In the genomic region with DNA sequence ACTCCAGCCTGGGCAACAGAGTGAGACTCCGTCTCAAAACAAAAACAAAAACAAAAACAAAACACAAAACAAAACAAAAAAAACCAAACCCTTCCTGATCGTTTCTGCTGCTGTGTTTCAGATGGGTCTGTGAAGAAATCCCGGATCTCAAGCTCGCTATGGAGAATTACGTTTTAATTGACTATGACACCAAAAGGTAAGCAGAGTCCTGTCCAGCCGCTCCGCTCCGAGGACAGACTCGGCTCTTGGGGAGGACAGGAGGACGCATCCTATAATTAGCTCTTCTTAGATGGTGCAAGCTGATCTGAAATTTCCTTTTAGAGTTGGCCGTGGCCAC, we compare ENCODE assay signal across 11 cellular contexts. TPM values are rescaled to one million over a fixed set of nuclear protein-coding genes. Genes with fewer than 3 reads are reported as not detected.
A peak's percentile ranks its signal among the peaks of the same experiment; 100 is the strongest.
DNase-seq lines count a peak whose midpoint lies in the region; ATAC-seq and TF ChIP-seq lines count a peak whose summit lies in the region.
"Had no signal": no experiment of that assay in that cellular context is flagged by ENCODE, and none has a peak within 500 bp of the region (broad histone marks: within the 10 kb centered on the region; RNA-seq: fewer than 3 reads in every experiment).

No MANE protein-coding gene starts in this region.

- dilution Hi-C loops in mammary epithelial cell (cut with HindIII; ENCODE audit: low sequenced_read_pairs): loop anchor here (5.0 kb wide), 2 partner anchors 52 to 248 kb away; a partner anchor contains a TSS

- peaks cover 5% of the 10 kb centered on the region for H3K36me3 Mint-ChIP-seq in type B pancreatic cell

- H3K4me2 ChIP-seq in mammary epithelial cell (ENCODE audit: insufficient read depth, low read depth, low read length): no peak overlapping the region

- peaks cover 80% of the 10 kb centered on the region for H3K79me2 ChIP-seq in mammary epithelial cell (ENCODE audit: insufficient read depth, low read length)

- CTCF ChIA-PET in mammary epithelial cell (lab: Charles Lee; ENCODE audit: low non-redundant PET): no interaction called here

- no peak for ATAC-seq in gastroesophageal sphincter

- intact Hi-C loops in breast epithelium (cut with DNase I; ENCODE audit: low total_unique reads) (no loop called here), mammary epithelial cell (cut with micrococcal nuclease) (no loop called here), prostate gland (cut with DNase I) (loop anchor here (2.0 to 5.0 kb wide), 3 partner anchors 17 to 52 kb away; a partner anchor contains a TSS)

- in situ Hi-C loops in mammary epithelial cell (cut with MboI; ENCODE audit: low sequenced_read_pairs in 2 of 2): no loop called here

- no peak for DNase-seq in breast epithelium (ENCODE audit: low spot score in 2 of 2)
- no peak for DNase-seq in mammary epithelial cell
- no peak for DNase-seq in prostate gland (ENCODE audit: low spot score)
- no peak for DNase-seq in type B pancreatic cell (ENCODE audit: extremely low spot score, unreplicated experiment)
- no peak for DNase-seq in activated gamma-delta T cell (lab: John Stamatoyannopoulos, UW)
- no peak for DNase-seq in stimulated activated CD4-positive, alpha-beta T cell treated with anti-CD3 and anti-CD28 coated beads, Interleukin-4, amount 100 ng/mL, for 4 hours
- DNase-seq in NCI-H774 (lab: John Stamatoyannopoulos, UW): no peak
- DNase-seq: CD8-positive, alpha-beta memory T cell; hippocampal formation had no signal

- TF ChIP-seq CTCF in breast epithelium (IDR thresholded peaks at IDR 0.05) (no peak), mammary epithelial cell (conservative IDR thresholded peaks at IDR 0.05 in 1 of 2, IDR thresholded peaks at IDR 0.05 in 1 of 2; ENCODE audit: extremely low read depth in 1 of 2, insufficient read depth in 1 of 2, low read depth in 1 of 2, low read length in 2 of 2) (no peak), gastroesophageal sphincter (IDR thresholded peaks at IDR 0.05) (no peak), prostate gland (IDR thresholded peaks at IDR 0.05) (no peak), type B pancreatic cell (conservative IDR thresholded peaks at IDR 0.05) (no peak)

- H2AFZ ChIP-seq in mammary epithelial cell (ENCODE audit: low read depth, low read length): no peak overlapping the region

- no peaks in the 10 kb centered on the region for H4K20me1 ChIP-seq in mammary epithelial cell (ENCODE audit: insufficient read depth, low read length)

- peak overlapping the region; percentile 20 for H3K4me3 Mint-ChIP-seq in type B pancreatic cell
- H3K4me3 Mint-ChIP-seq: CD8-positive, alpha-beta memory T cell had no signal

- H3K4me3 ChIP-seq in breast epithelium (peak overlapping the region in 2 of 3 donors; percentile 17 to 45), mammary epithelial cell (replicated peaks in 1 of 3; ENCODE audit: insufficient read depth in 1 of 3, low read depth in 2 of 3, low read length in 3 of 3) (no peak overlapping the region), gastroesophageal sphincter (peak overlapping the region in 1 of 2 donors; percentile 17), prostate gland (peak overlapping the region in 1 of 2 donors; percentile 6)
- H3K4me3 ChIP-seq: ovary had no signal

- H3K9me3 ChIP-seq in breast epithelium (no peaks in the 10 kb centered on the region), mammary epithelial cell (replicated peaks; ENCODE audit: insufficient read depth, low read length) (no peaks in the 10 kb centered on the region), gastroesophageal sphincter (no peaks in the 10 kb centered on the region), prostate gland (no peaks in the 10 kb centered on the region)
- H3K9me3 ChIP-seq: ovary had no signal

- H3K27ac Mint-ChIP-seq in type B pancreatic cell: peak overlapping the region; percentile 85

- no peaks in the 10 kb centered on the region for H3K27me3 ChIP-seq in breast epithelium
- no peaks in the 10 kb centered on the region for H3K27me3 ChIP-seq in mammary epithelial cell (ENCODE audit: insufficient read depth, low read length)
- H3K27me3 ChIP-seq in gastroesophageal sphincter: no peaks in the 10 kb centered on the region
- H3K27me3 ChIP-seq in prostate gland (replicated peaks; ENCODE audit: insufficient read depth): no peaks in the 10 kb centered on the region
- H3K27me3 ChIP-seq: ovary had no signal

- TF ChIP-seq POLR2A in breast epithelium (IDR thresholded peaks at IDR 0.05) (no peak), gastroesophageal sphincter (IDR thresholded peaks at IDR 0.05) (no peak), prostate gland (IDR thresholded peaks at IDR 0.05) (no peak)

- H3K4me1 ChIP-seq in breast epithelium (peaks cover 13 to 15% of the 10 kb centered on the region in 2 donors), mammary epithelial cell (ENCODE audit: insufficient read depth, low read length) (peaks cover 4% of the 10 kb centered on the region), gastroesophageal sphincter (peaks cover 8 to 92% (median 34%) of the 10 kb centered on the region in 3 donors), prostate gland (replicated peaks) (peaks cover 13% of the 10 kb centered on the region)

- H3K4me1 Mint-ChIP-seq in type B pancreatic cell (ENCODE audit: unreplicated experiment): peaks cover 12% of the 10 kb centered on the region

- H3K36me3 ChIP-seq in breast epithelium (no peaks in the 10 kb centered on the region), mammary epithelial cell (ENCODE audit: insufficient read depth, low read length) (peaks cover 2% of the 10 kb centered on the region), gastroesophageal sphincter (peaks cover 0 to 47% of the 10 kb centered on the region in 2 donors), prostate gland (peaks cover 0 to 10% of the 10 kb centered on the region in 2 donors)
- H3K36me3 ChIP-seq: ovary had no signal

- BruUV-seq in mammary epithelial cell (replicated peaks; lab: Mats Ljungman, UMichigan): no TSS peak

- no peak overlapping the region for H3K9ac ChIP-seq in mammary epithelial cell (ENCODE audit: insufficient read depth, low read length)

- H3K27ac ChIP-seq in breast epithelium (peak overlapping the region; percentile 73 to 77), mammary epithelial cell (ENCODE audit: insufficient read depth, low read depth, low read length) (no peak overlapping the region), gastroesophageal sphincter (peak overlapping the region; percentile 29 to 90 (median 89)), prostate gland (peak overlapping the region; percentile 74 to 84)

- no peaks in the 10 kb centered on the region for H3K27me3 Mint-ChIP-seq in type B pancreatic cell
- H3K27me3 Mint-ChIP-seq: CD8-positive, alpha-beta memory T cell had no signal

- H3K9me3 Mint-ChIP-seq in type B pancreatic cell: no peaks in the 10 kb centered on the region
- H3K9me3 Mint-ChIP-seq: CD8-positive, alpha-beta memory T cell had no signal

- 70% methylated on average over 10 of the region's 11 CpGs for WGBS in mammary epithelial cell (ENCODE audit: low coverage, missing lambda C conversion rate)
- WGBS in gastroesophageal sphincter (ENCODE audit: low coverage in 1 of 2), 2 donors: 4 to 15% methylated on average over 4 to 8 of the region's 11 CpGs
- WGBS in prostate gland: 16% methylated on average over 11 of the region's 11 CpGs

- TF ChIP-seq EP300 in gastroesophageal sphincter (IDR thresholded peaks at IDR 0.05): no peak

RNA-seq across cellular contexts. Expression of a gene that starts 22.0 kb away (rescaled TPM):
- total RNA-seq in breast epithelium: 10 to 100 TPM in 1 of 3 donors, 1 to 10 TPM in 2; 7.7 to 10.2 (median 8.0) TPM
- 10 to 100 TPM in 1 of 2 donors, 1 to 10 TPM in 1; 4.3 to 25.6 TPM for total RNA-seq in mammary epithelial cell
- polyA plus RNA-seq in mammary epithelial cell: 6.3 TPM
- polyA minus RNA-seq in mammary epithelial cell: 31.7 TPM
- total RNA-seq in gastroesophageal sphincter: 10 to 100 TPM in 2 of 4 donors, 1 to 10 TPM in 2; 4.4 to 12.8 (median 10.2) TPM
- 10 to 100 TPM; 11.2 to 75.0 TPM for total RNA-seq in prostate gland
- 68.8 and 76.3 TPM in 2 replicates for total RNA-seq in type B pancreatic cell (ENCODE audit: low replicate concordance)

RNA-seq across cellular contexts. Expression of a gene that starts 34.3 kb away (rescaled TPM):
- 10 to 100 TPM; 53.6 to 68.5 (median 54.0) TPM for total RNA-seq in breast epithelium
- total RNA-seq in mammary epithelial cell: 100 to 1,000 TPM; 124 to 143 TPM
- polyA plus RNA-seq in mammary epithelial cell: 95.6 TPM
- polyA minus RNA-seq in mammary epithelial cell: 288 TPM
- total RNA-seq in gastroesophageal sphincter: 100 to 1,000 TPM in 1 of 4 donors, 10 to 100 TPM in 3; 69.9 to 132 (median 73.8) TPM
- total RNA-seq in prostate gland: 100 to 1,000 TPM; 115 to 178 TPM
- 127 and 139 TPM in 2 replicates for total RNA-seq in type B pancreatic cell (ENCODE audit: low replicate concordance)

RNA-seq across cellular contexts. Expression of a gene that starts 50.4 kb away (rescaled TPM):
- total RNA-seq in breast epithelium (10 to 100 TPM; 44.6 to 52.8 (median 47.4) TPM), mammary epithelial cell (10 to 100 TPM; 33.0 to 61.5 TPM), gastroesophageal sphincter (10 to 100 TPM; 41.6 to 56.7 (median 51.7) TPM), prostate gland (10 to 100 TPM; 59.4 to 91.7 TPM), type B pancreatic cell (ENCODE audit: low replicate concordance) (107 and 131 TPM in 2 replicates)
- polyA plus RNA-seq in mammary epithelial cell: 68.8 TPM
- polyA minus RNA-seq in mammary epithelial cell: 62.8 TPM

RNA-seq across cellular contexts. Expression of a gene that starts 50.9 kb away (rescaled TPM):
- total RNA-seq in breast epithelium (10 to 100 TPM; 32.6 to 38.0 (median 33.3) TPM), mammary epithelial cell (10 to 100 TPM; 21.0 to 68.9 TPM), gastroesophageal sphincter (10 to 100 TPM; 27.5 to 40.3 (median 37.4) TPM), prostate gland (100 to 1,000 TPM in 1 of 2 donors, 10 to 100 TPM in 1; 31.9 to 113 TPM), type B pancreatic cell (ENCODE audit: low replicate concordance) (95.5 and 129 TPM in 2 replicates)
- 30.5 TPM for polyA plus RNA-seq in mammary epithelial cell
- 19.9 TPM for polyA minus RNA-seq in mammary epithelial cell

Comparison
In these comparisons a context has a peak if more than half of its experiments do, and no peak if none do; other contexts are left out.
1. H3K4me3 ChIP-seq: peak in breast epithelium (2 of 3); none in mammary epithelial cell (0 of 3).